In the genomic region with DNA sequence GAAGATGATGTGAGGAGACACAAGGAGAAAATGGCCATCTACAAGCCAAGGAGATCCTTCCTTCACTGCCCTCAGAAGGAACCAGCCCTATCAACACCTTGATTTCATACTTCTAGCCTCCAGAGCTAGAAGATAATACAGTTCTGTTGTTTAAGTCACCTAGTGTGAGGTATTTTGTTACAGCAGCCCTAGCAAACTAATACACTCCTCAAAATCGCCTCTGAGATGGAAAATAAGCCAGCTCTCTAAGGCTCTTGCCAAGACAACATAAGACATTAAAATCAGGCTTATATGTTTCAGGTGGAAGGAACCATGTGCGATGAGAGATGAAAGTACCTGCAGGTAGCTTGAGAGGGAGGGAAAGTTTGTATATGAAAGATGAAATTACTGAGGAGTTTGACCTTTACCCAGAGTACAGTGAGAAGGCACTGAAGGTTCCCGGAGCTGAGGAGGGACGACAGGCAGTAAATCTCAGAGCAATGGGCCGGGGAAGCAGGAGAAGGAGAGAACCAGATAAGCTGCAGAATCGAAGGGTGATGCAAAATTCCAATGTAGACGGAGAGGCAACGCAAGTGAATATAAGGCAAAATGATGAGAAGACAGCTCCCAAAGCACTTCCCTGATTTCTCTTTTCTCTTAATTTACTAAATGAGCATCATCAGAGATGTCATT, we compare ENCODE assay signal across 31 cellular contexts.
"Had no signal": no experiment of that assay in that cellular context is flagged by ENCODE, and none has a peak within 500 bp of the region (broad histone marks: within the 10 kb centered on the region; RNA-seq: fewer than 3 reads in every experiment).

No MANE protein-coding gene starts in this region.

- H3K36me3 ChIP-seq: brain microvascular endothelial cell, MG63, WERI-Rb-1 had no signal

- H3K27me3 Mint-ChIP-seq: activated naive CD8-positive, alpha-beta T cell treated with anti-CD3 and anti-CD28 coated beads, Interleukin-2, amount 50 U/mL, for 24 hours; activated T-cell treated with anti-CD3 and anti-CD28 coated beads, Interleukin-2, amount 50 U/mL, for 24 hours had no signal

- H3K36me3 Mint-ChIP-seq: activated naive CD8-positive, alpha-beta T cell had no signal

- H3K4me3 Mint-ChIP-seq: activated CD8-positive, alpha-beta T cell treated with anti-CD3 and anti-CD28 coated beads, Interleukin-2, amount 10 ng/mL, durations not matched to agents 7 days and 5 days; activated naive CD8-positive, alpha-beta T cell; activated naive CD8-positive, alpha-beta T cell treated with anti-CD3 and anti-CD28 coated beads, Interleukin-2, amount 50 U/mL, for 24 hours; activated T-cell treated with anti-CD3 and anti-CD28 coated beads, Interleukin-2, amount 50 U/mL, for 24 hours had no signal

- H3K27ac ChIP-seq: brain microvascular endothelial cell, WERI-Rb-1 had no signal

- H3K9me3 Mint-ChIP-seq: activated naive CD8-positive, alpha-beta T cell treated with anti-CD3 and anti-CD28 coated beads, Interleukin-2, amount 50 U/mL, for 24 hours; activated T-cell treated with anti-CD3 and anti-CD28 coated beads, Interleukin-2, amount 50 U/mL, for 24 hours had no signal

- ATAC-seq: activated CD8-positive, alpha-beta T cell treated with anti-CD3 and anti-CD28 coated beads, Interleukin-2, amount 10 ng/mL, durations not matched to agents 7 days and 5 days; activated naive CD8-positive, alpha-beta T cell treated with anti-CD3 and anti-CD28 coated beads, Interleukin-2, amount 50 U/mL, for 24 hours; Panc1 had no signal

- H3K27me3 ChIP-seq: brain microvascular endothelial cell, MG63 had no signal

- H3K27ac Mint-ChIP-seq: activated CD8-positive, alpha-beta T cell treated with anti-CD3 and anti-CD28 coated beads, Interleukin-2, amount 10 ng/mL, durations not matched to agents 7 days and 5 days; activated naive CD8-positive, alpha-beta T cell; activated naive CD8-positive, alpha-beta T cell treated with anti-CD3 and anti-CD28 coated beads, Interleukin-2, amount 50 U/mL, for 24 hours; activated T-cell treated with anti-CD3 and anti-CD28 coated beads, Interleukin-2, amount 50 U/mL, for 24 hours; activated T-helper 2 cell treated with anti-CD3 and anti-CD28 coated beads, Interferon-gamma antibody, Interleukin-2, Interleukin-4, amounts not matched to agents 10 μg/mL and 5 μg/mL and 100 μg/mL, durations not matched to agents 14 hours and 24 hours and 36 hours had no signal

- H3K4me3 ChIP-seq: MG63 had no signal

- DNase-seq: activated CD4-positive, alpha-beta T cell treated with anti-CD3 and anti-CD28 coated beads for 1 hour; activated CD4-positive, alpha-beta T cell treated with anti-CD3 and anti-CD28 coated beads for 48 hours; activated CD4-positive, alpha-beta T cell treated with anti-CD3 and anti-CD28 coated beads, Interleukin-2, amount 50 U/mL, for 48 hours; activated CD4-positive, CD25-positive, alpha-beta regulatory T cell; activated CD8-positive, alpha-beta T cell treated with anti-CD3 and anti-CD28 coated beads, Interleukin-2, amount 10 ng/mL, durations not matched to agents 7 days and 5 days; activated gamma-delta T cell; activated naive CD4-positive, alpha-beta T cell treated with Interleukin-2 at 50 U/mL for 16 hours; activated naive CD8-positive, alpha-beta T cell treated with anti-CD3 and anti-CD28 coated beads, Interleukin-2, amount 50 U/mL, for 24 hours; activated T-cell treated with anti-CD3 and anti-CD28 coated beads, Interleukin-2, amount 50 U/mL, for 24 hours; anterior cingulate cortex; brain microvascular endothelial cell; central memory CD4-positive, alpha-beta T cell; IMR-90; Kasumi-1; KG1; MG63; NCI-H1048; NCI-H1105 treated with DMSO at 0.1 percent for 48 hours; NCI-H1436; NCI-H1694; NCI-H1930; NCI-H345; NCI-H524 treated with DMSO at 0.1 percent for 48 hours; SHP77 treated with DMSO at 0.1 percent for 48 hours; SW 1271; T-helper 1 cell; T1000; WERI-Rb-1 had no signal
